12 cellular contexts compared by ENCODE assay signal in the genomic region with DNA sequence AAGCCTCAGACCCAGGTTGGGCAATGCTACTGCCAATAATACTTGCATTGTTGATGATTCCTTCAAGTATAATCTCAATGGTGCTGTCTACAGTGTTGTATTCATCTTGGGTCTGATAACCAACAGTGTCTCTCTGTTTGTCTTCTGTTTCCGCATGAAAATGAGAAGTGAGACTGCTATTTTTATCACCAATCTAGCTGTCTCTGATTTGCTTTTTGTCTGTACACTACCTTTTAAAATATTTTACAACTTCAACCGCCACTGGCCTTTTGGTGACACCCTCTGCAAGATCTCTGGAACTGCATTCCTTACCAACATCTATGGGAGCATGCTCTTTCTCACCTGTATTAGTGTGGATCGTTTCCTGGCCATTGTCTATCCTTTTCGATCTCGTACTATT. TPM values are rescaled to one million over a fixed set of nuclear protein-coding genes. Genes with fewer than 3 reads are reported as not detected.
DNase-seq lines count a peak whose midpoint lies in the region; ATAC-seq and TF ChIP-seq lines count a peak whose summit lies in the region.
"Had no signal": no experiment of that assay in that cellular context is flagged by ENCODE, and none has a peak within 500 bp of the region (broad histone marks: within the 10 kb centered on the region; RNA-seq: fewer than 3 reads in every experiment).

No MANE protein-coding gene starts in this region.

- H3K27ac Mint-ChIP-seq in naive thymus-derived CD8-positive, alpha-beta T cell: peak overlapping the region in 1 of 10 donors; percentile 71

- ATAC-seq in GM19452 (IDR thresholded peaks at IDR 0.05; ENCODE audit: unreplicated experiment) (peak; percentile 96), HG03039 (IDR thresholded peaks at IDR 0.05; ENCODE audit: unreplicated experiment) (peak; percentile 84)
- ATAC-seq in naive thymus-derived CD8-positive, alpha-beta T cell: no peak

- H3K27me3 Mint-ChIP-seq in naive thymus-derived CD8-positive, alpha-beta T cell: no peaks in the 10 kb centered on the region

- H3K36me3 Mint-ChIP-seq in naive thymus-derived CD8-positive, alpha-beta T cell: no peaks in the 10 kb centered on the region

- POLR2A ChIA-PET in naive thymus-derived CD8-positive, alpha-beta T cell (lab: Charles Lee): no interaction called here

- H3K4me3 ChIP-seq in GM12865 (ENCODE audit: low read depth, low read length): no peak overlapping the region
- H3K4me3 ChIP-seq: coronary artery had no signal

- DNase-seq in GM12865 (ENCODE audit: low read depth) (peak; percentile 46), NOMO-1 treated with DMSO at 0.1 percent for 48 hours (lab: John Stamatoyannopoulos, UW; ENCODE audit: unreplicated experiment) (peak; percentile 87), HK-2 (ENCODE audit: unreplicated experiment) (no peak), occipital lobe (lab: John Stamatoyannopoulos, UW) (no peak)
- no peak for DNase-seq in naive thymus-derived CD8-positive, alpha-beta T cell
- no peak for DNase-seq in stimulated activated CD8-positive, alpha-beta memory T cell treated with anti-CD3 and anti-CD28 coated beads, Interleukin-4, amount 100 ng/mL, for 48 hours
- DNase-seq: GOT3, NCI-H187 treated with DMSO at 0.1 percent for 48 hours had no signal

- H3K4me3 Mint-ChIP-seq in naive thymus-derived CD8-positive, alpha-beta T cell: peak overlapping the region in 1 of 10 donors; percentile 50

- H3K9me3 Mint-ChIP-seq in naive thymus-derived CD8-positive, alpha-beta T cell: no peaks in the 10 kb centered on the region

- TF ChIP-seq CTCF in GM12865 (IDR thresholded peaks at IDR 0.05; ENCODE audit: insufficient read depth, low read depth, low read length, missing control alignments): no peak

- peaks cover 0 to 23% (median under 1%) of the 10 kb centered on the region in 4 donors for H3K4me1 Mint-ChIP-seq in naive thymus-derived CD8-positive, alpha-beta T cell

RNA-seq across cellular contexts. Expression of a gene that starts 7.4 kb away (rescaled TPM):
- 5.5 TPM for total RNA-seq in occipital lobe
- not detected for total RNA-seq in naive thymus-derived CD8-positive, alpha-beta T cell
- not detected for polyA plus RNA-seq in naive thymus-derived CD8-positive, alpha-beta T cell
- total RNA-seq: T-helper 2 cell treated with Interferon-gamma antibody and Interleukin-4, amounts not matched to agents 100 ng/mL and 5 ng/mL, for 36 hours had no signal

Comparison
In these comparisons a context has a peak if more than half of its experiments do, and no peak if none do; other contexts are left out.
1. DNase-seq: peak in GM12865 (single experiment) and NOMO-1 treated with DMSO at 0.1 percent for 48 hours (single experiment); none in HK-2 (single experiment), occipital lobe (single experiment), naive thymus-derived CD8-positive, alpha-beta T cell (0 of 10) and stimulated activated CD8-positive, alpha-beta memory T cell treated with anti-CD3 and anti-CD28 coated beads, Interleukin-4, amount 100 ng/mL, for 48 hours (single experiment).
2. ATAC-seq: peak in GM19452 (single experiment) and HG03039 (single experiment); none in naive thymus-derived CD8-positive, alpha-beta T cell (0 of 2).